Comparison of ENCODE assay signal across 13 cellular contexts in genomic region chr12:67927815-67928214, GRCh38.
"Had no signal": no experiment of that assay in that cellular context is flagged by ENCODE, and none has a peak within 500 bp of the region (broad histone marks: within the 10 kb centered on the region; RNA-seq: fewer than 3 reads in every experiment).

No MANE protein-coding gene starts in this region.

- H3K36me3 ChIP-seq: right atrium auricular region, sigmoid colon had no signal

- H3K4me3 Mint-ChIP-seq: natural killer cell treated with Interleukin-12 subunit alpha and Interleukin-12 subunit beta and Interleukin-15 and Interleukin-18, amount 100 ng/mL, for 72 hours had no signal

- H3K27ac ChIP-seq: sigmoid colon had no signal

- DNase-seq: cerebellar nuclear complex; effector CD4-positive, alpha-beta T cell; foreskin melanocyte; head of caudate nucleus; hippocampal formation; mammary epithelial cell; posterior cingulate gyrus; sigmoid colon; stimulated activated CD4-positive, alpha-beta T cell treated with anti-CD3 and anti-CD28 coated beads, Interleukin-2, amount 100 ng/mL, for 48 hours; stimulated activated naive CD4-positive, alpha-beta T cell treated with Interleukin-2 at 50 U/mL for 16 hours had no signal

- H3K27me3 ChIP-seq: right atrium auricular region, sigmoid colon had no signal

- H3K9me3 ChIP-seq: right atrium auricular region, sigmoid colon had no signal

- H3K36me3 Mint-ChIP-seq: natural killer cell treated with Interleukin-12 subunit alpha and Interleukin-12 subunit beta and Interleukin-15 and Interleukin-18, amount 100 ng/mL, for 72 hours had no signal

- H3K4me3 ChIP-seq: right atrium auricular region, sigmoid colon, skin epidermis had no signal

- ATAC-seq: natural killer cell treated with Interleukin-12 subunit alpha and Interleukin-12 subunit beta and Interleukin-15 and Interleukin-18, amount 100 ng/mL, for 72 hours had no signal

- H3K9me3 Mint-ChIP-seq: natural killer cell treated with Interleukin-12 subunit alpha and Interleukin-12 subunit beta and Interleukin-15 and Interleukin-18, amount 100 ng/mL, for 72 hours had no signal
